Comparison of ENCODE assay signal across 12 cellular contexts in genomic region chr20:31612271-31612640, GRCh38. TPM values are rescaled to one million over a fixed set of nuclear protein-coding genes. Genes with fewer than 3 reads are reported as not detected.
DNase-seq lines count a peak whose midpoint lies in the region; ATAC-seq, FAIRE-seq and TF ChIP-seq lines count a peak whose summit lies in the region.
"Not testable (repeated sequence)": the region's sequence is repeated elsewhere in the genome, so short reads cannot be mapped to it uniquely, and the experiment has no call there.
"Had no signal": no experiment of that assay in that cellular context is flagged by ENCODE, and none has a peak within 500 bp of the region (broad histone marks: within the 10 kb centered on the region; RNA-seq: fewer than 3 reads in every experiment).

No MANE protein-coding gene starts in this region.

- H3K79me2 ChIP-seq in HCT116 (ENCODE audit: insufficient read depth, low read length); OCI-LY7 (ENCODE audit: insufficient read depth, low read depth, low read length); HepG2 (ENCODE audit: insufficient read depth, low read length): not testable (repeated sequence)

- H3K4ac ChIP-seq in neuronal stem cell (ENCODE audit: low read length) = not testable (repeated sequence)

- POLR2A ChIA-PET in A549 (lab: Yijun Ruan, JAX) = interaction anchor here (0.7 to 4.0 kb wide), 11 partner anchors 8 to 111 kb away, joined by 3 to 70 read pairs (median 14); partner anchors contain the start of gene ID1
- POLR2A ChIA-PET in HCT116 (lab: Charles Lee) = interaction anchor here (0.9 to 20.0 kb wide), 13 partner anchors 8 to 111 kb away, joined by 3 to 1106 read pairs (median 5); a partner anchor contains a TSS
- POLR2A ChIA-PET in OCI-LY7 (lab: Charles Lee) = interaction anchor here (0.5 to 3.0 kb wide), 7 partner anchors 8 to 106 kb away, joined by 3 to 25 read pairs (median 4); no protein-coding TSS in a partner anchor
- POLR2A ChIA-PET in HepG2 (lab: Yijun Ruan, JAX) = interaction anchor here (0.8 to 13.6 kb wide), 15 partner anchors 8 to 127 kb away, joined by 3 to 1427 read pairs (median 8); partner anchors contain the start of genes BCL2L1, ID1 and TPX2

- ATAC-seq in A549; HCT116; HepG2; upper lobe of left lung (ENCODE audit: low FRiP score in 2 of 2): not testable (repeated sequence)

- TF ChIP-seq POLR2A in A549 (IDR thresholded peaks at IDR 0.05; ENCODE audit: low read length); HCT116 (IDR thresholded peaks at IDR 0.05; ENCODE audit: borderline replicate concordance, extremely low read depth, insufficient read depth, insufficient read length); HepG2 (IDR thresholded peaks at IDR 0.05; ENCODE audit: insufficient read depth in 1 of 2, low read depth in 2 of 2, low read length in 2 of 2); upper lobe of left lung (IDR thresholded peaks at IDR 0.05): not testable (repeated sequence)

- not testable (repeated sequence) for H4K20me1 ChIP-seq in HCT116 (ENCODE audit: insufficient read depth); OCI-LY7 (ENCODE audit: insufficient read depth, low read length); HepG2 (ENCODE audit: insufficient read depth, low read length)

- 74% methylated on average over 12 of the region's 12 CpGs for WGBS in A549 (ENCODE audit: missing lambda C conversion rate)
- 83% methylated on average over 12 of the region's 12 CpGs for WGBS in HepG2 (ENCODE audit: low lambda C conversion rate)
- WGBS in neuronal stem cell (ENCODE audit: extremely low coverage in 2 of 2, insufficient read length in 2 of 2, insufficient replicate concordance in 1 of 2), 2 donors = no CpG with 5 or more reads among the region's 12 CpGs
- 73 to 76% methylated on average over 12 of the region's 12 CpGs for WGBS in upper lobe of left lung, 2 donors

- not testable (repeated sequence) for H3K9me2 ChIP-seq in HCT116 (ENCODE audit: insufficient read depth); OCI-LY7 (ENCODE audit: insufficient read depth, low read length)

- H2BK12ac ChIP-seq in neuronal stem cell (ENCODE audit: low read length) = peak overlapping the region; percentile 75

- H3K18ac ChIP-seq in neuronal stem cell (ENCODE audit: low read length) = not testable (repeated sequence)

- RAD21 ChIA-PET in HCT116 (lab: Charles Lee; ENCODE audit: low non-redundant PET in 1 of 2, low total read pairs in 2 of 2, uncharacterized antibody in 2 of 2, unreplicated experiment in 2 of 2) = interaction anchor here (0.6 to 4.6 kb wide), 20 partner anchors 9 to 199 kb away, joined by 3 to 102 read pairs (median 6); no protein-coding TSS in a partner anchor

- not testable (repeated sequence) for TF ChIP-seq EP300 in A549 (IDR thresholded peaks at IDR 0.05); HepG2 (IDR thresholded peaks at IDR 0.05; ENCODE audit: low read depth in 2 of 2, low read length in 2 of 2); HepG2 (CRISPR knock-in tag; IDR thresholded peaks at IDR 0.05; ENCODE audit: borderline replicate concordance); upper lobe of left lung (IDR thresholded peaks at IDR 0.05)

- H3K4me1 ChIP-seq in A549 (peaks cover 49% of the 10 kb centered on the region), HCT116 (ENCODE audit: control insufficient read depth in 1 of 2, insufficient read depth in 2 of 2, low read length in 2 of 2) (peaks cover 48 to 58% of the 10 kb centered on the region in 2 experiments), HepG2 (ENCODE audit: insufficient read depth, low read length) (peaks cover 55% of the 10 kb centered on the region), upper lobe of left lung (peaks cover 39 to 59% (median 51%) of the 10 kb centered on the region in 4 donors)
- not testable (repeated sequence) for H3K4me1 ChIP-seq in OCI-LY7 (ENCODE audit: insufficient read depth, low read length, poor library complexity, severe bottlenecking); neuronal stem cell (ENCODE audit: control insufficient read depth in 2 of 2, insufficient read depth in 1 of 2, low read depth in 1 of 2, low read length in 2 of 2)

- not testable (repeated sequence) for H3K27me3 ChIP-seq in HCT116 (ENCODE audit: insufficient read depth, low read length); WERI-Rb-1 (ENCODE audit: insufficient read depth, low read depth, severe bottlenecking); HepG2 (ENCODE audit: control insufficient read depth in 1 of 2, insufficient read depth in 2 of 2, low read length in 2 of 2); upper lobe of left lung
- peaks cover 0 to 27% (median 3%) of the 10 kb centered on the region in 3 experiments for H3K27me3 ChIP-seq in neuronal stem cell (ENCODE audit: control insufficient read depth in 3 of 3, insufficient read depth in 3 of 3, low read depth in 1 of 3, low read length in 3 of 3)

- CTCF ChIA-PET in A549 (lab: Yijun Ruan, JAX) (interaction anchor here (0.6 to 25.0 kb wide), 49 partner anchors 8 to 167 kb away, joined by 3 to 966 read pairs (median 7); partner anchors contain the start of genes BCL2L1 and ID1), HCT116 (lab: Charles Lee) (interaction anchor here (0.6 to 8.2 kb wide), 29 partner anchors 8 to 298 kb away, joined by 3 to 589 read pairs (median 4); partner anchors contain the start of genes BCL2L1, DEFB123 and ID1), OCI-LY7 (lab: Charles Lee; ENCODE audit: unreplicated experiment) (interaction anchor here (1.2 to 2.7 kb wide), 8 partner anchors 15 to 72 kb away, joined by 3 to 22 read pairs (median 12); no protein-coding TSS in a partner anchor), HepG2 (lab: Yijun Ruan, JAX; ENCODE audit: low intra/inter-chr PET ratio, low total read pairs) (interaction anchor here (0.6 to 8.3 kb wide), 10 partner anchors 9 to 98 kb away, joined by 3 to 454 read pairs (median 8); partner anchors contain the start of gene HM13)

- in situ Hi-C loops in HepG2 (cut with HindIII; ENCODE audit: extremely low pct_ligation_motif_present, low pct_unique_long_range_greater_than_20kb) = loop anchor here (5.0 kb wide), 1 partner anchor 50 kb away; no protein-coding TSS in a partner anchor

- FAIRE-seq in A549 (lab: Jason Lieb, UNC); HepG2 (lab: Jason Lieb, UNC): not testable (repeated sequence)

- H3K23ac ChIP-seq in neuronal stem cell (ENCODE audit: low read depth, low read length, poor library complexity) = not testable (repeated sequence)

- H3K9ac ChIP-seq in HCT116 (ENCODE audit: low read length) = peak overlapping the region; percentile 47
- peak overlapping the region; percentile 27; the same call in 1 of the 2 replicates for H3K9ac ChIP-seq in HepG2 (ENCODE audit: insufficient read depth, low read depth, low read length)
- H3K9ac ChIP-seq in neuronal stem cell (ENCODE audit: low read depth, low read length, poor library complexity) = not testable (repeated sequence)

- not testable (repeated sequence) for H3K36me3 ChIP-seq in HCT116 (ENCODE audit: control insufficient read depth in 1 of 2, insufficient read depth in 2 of 2, low read length in 2 of 2); OCI-LY7 (ENCODE audit: insufficient read depth, low read length); WERI-Rb-1; HepG2 (replicated peaks in 1 of 2; ENCODE audit: control insufficient read depth in 1 of 2, insufficient read depth in 2 of 2, low read length in 2 of 2); neuronal stem cell (replicated peaks in 1 of 2; ENCODE audit: control insufficient read depth in 2 of 2, insufficient read depth in 2 of 2, low read length in 2 of 2); upper lobe of left lung

- H2AK5ac ChIP-seq in neuronal stem cell (ENCODE audit: low read depth, low read length) = not testable (repeated sequence)

- DNase-seq in A549 (ENCODE audit: low read depth in 1 of 2, low spot score in 1 of 2); HCT116 (ENCODE audit: low read depth, low spot score); OCI-LY7 (ENCODE audit: low spot score); WERI-Rb-1; epithelial cell of prostate (ENCODE audit: low read depth, low spot score); HepG2 (ENCODE audit: low spot score); neuronal stem cell (ENCODE audit: low spot score); upper lobe of left lung: not testable (repeated sequence)

- not testable (repeated sequence) for H4K91ac ChIP-seq in neuronal stem cell (ENCODE audit: low read depth, low read length, poor library complexity)

- not testable (repeated sequence) for H3K4me3 ChIP-seq in A549; HCT116 (replicated peaks in 1 of 2; ENCODE audit: low read depth in 1 of 2, low read length in 2 of 2); OCI-LY7 (ENCODE audit: low read depth, low read length, poor library complexity, severe bottlenecking); WERI-Rb-1 (ENCODE audit: low read depth, low read length); neuronal stem cell (ENCODE audit: low read length in 2 of 2); upper lobe of left lung
- H3K4me3 ChIP-seq in HepG2 (replicated peaks in 1 of 3; ENCODE audit: insufficient read depth in 1 of 3, low read depth in 2 of 3, low read length in 3 of 3) = peak overlapping the region in 1 of 3 experiments; percentile 41; a peak in 1 of 6 replicates

- intact Hi-C loops in HCT116 (cut with micrococcal nuclease) (loop anchor here (2.0 to 5.0 kb wide), 4 partner anchors 97 to 300 kb away; partner anchors contain the start of gene HM13), OCI-LY7 (cut with micrococcal nuclease; ENCODE audit: unreplicated experiment) (loop anchor here (1.0 to 2.0 kb wide), 2 partner anchors 29 to 52 kb away; no protein-coding TSS in a partner anchor), HepG2 (cut with micrococcal nuclease; ENCODE audit: unreplicated experiment) (loop anchor here (1.0 to 10.0 kb wide), 3 partner anchors 43 to 97 kb away; partner anchors contain the start of gene HM13)

- H3K27ac ChIP-seq in A549 (peak overlapping the region; percentile 97 to 98), HCT116 (ENCODE audit: low read depth, low read length) (peak overlapping the region; percentile 98), WERI-Rb-1 (peak overlapping the region; percentile 12; the same call in 1 of the 2 replicates), epithelial cell of prostate (peak overlapping the region; percentile 98), HepG2 (ENCODE audit: extremely low read length, insufficient read depth, low read length) (peak overlapping the region; percentile 37), upper lobe of left lung (peak overlapping the region; percentile 42 to 98 (median 94))
- H3K27ac ChIP-seq in OCI-LY7 (ENCODE audit: low read depth, low read length, poor library complexity, severe bottlenecking); neuronal stem cell (replicated peaks; ENCODE audit: low read length): not testable (repeated sequence)

- H2AFZ ChIP-seq in HCT116 (ENCODE audit: low read depth, low read length, poor library complexity, severe bottlenecking); OCI-LY7 (ENCODE audit: low read length); HepG2 (ENCODE audit: low read length); neuronal stem cell (ENCODE audit: low read length): not testable (repeated sequence)

- not testable (repeated sequence) for H2BK15ac ChIP-seq in neuronal stem cell (ENCODE audit: low read length)

- TF ChIP-seq RAD21 in A549 (conservative IDR thresholded peaks at IDR 0.05 in 1 of 2, IDR thresholded peaks at IDR 0.05 in 1 of 2); HCT116 (IDR thresholded peaks at IDR 0.05; ENCODE audit: low read depth); HepG2 (CRISPR knock-in tag; IDR thresholded peaks at IDR 0.05): not testable (repeated sequence)

- peak overlapping the region; percentile 50 for H3K4me2 ChIP-seq in A549
- not testable (repeated sequence) for H3K4me2 ChIP-seq in HCT116 (ENCODE audit: low read length); neuronal stem cell (ENCODE audit: insufficient read depth, low read length, poor library complexity, severe bottlenecking)
- H3K4me2 ChIP-seq in OCI-LY7 (ENCODE audit: low read length) = 0 out of 2 replicates have a peak overlapping the region, but pooled peaks have one; percentile 37
- H3K4me2 ChIP-seq in HepG2 (ENCODE audit: low read depth, low read length) = peak overlapping the region; percentile 60; the same call in 1 of the 2 replicates

- H3K9me3 ChIP-seq in A549; HCT116 (ENCODE audit: control insufficient read depth in 1 of 2, insufficient read depth in 1 of 2, low read depth in 1 of 2, low read length in 2 of 2); OCI-LY7 (ENCODE audit: low read length); WERI-Rb-1 (ENCODE audit: severe bottlenecking); HepG2 (ENCODE audit: low read length); neuronal stem cell (replicated peaks in 1 of 2; ENCODE audit: control insufficient read depth in 2 of 2, insufficient read depth in 1 of 2, low read depth in 1 of 2, low read length in 2 of 2); upper lobe of left lung: not testable (repeated sequence)

- BruUV-seq in HCT116 (replicated peaks; lab: Mats Ljungman, UMichigan); OCI-LY7 (replicated peaks; lab: Mats Ljungman, UMichigan); HepG2 (replicated peaks; lab: Mats Ljungman, UMichigan): not testable (repeated sequence)

- not testable (repeated sequence) for H3K79me1 ChIP-seq in neuronal stem cell (ENCODE audit: low read depth, low read length)

- not testable (repeated sequence) for H4K8ac ChIP-seq in neuronal stem cell (ENCODE audit: low read depth, low read length)

- H2BK5ac ChIP-seq in neuronal stem cell (ENCODE audit: low read length) = not testable (repeated sequence)

- not testable (repeated sequence) for H3K14ac ChIP-seq in neuronal stem cell (ENCODE audit: low read length)

- H2BK120ac ChIP-seq in neuronal stem cell (ENCODE audit: low read depth, low read length) = not testable (repeated sequence)

- TF ChIP-seq CTCF in A549 (IDR thresholded peaks at IDR 0.05); HCT116 (IDR thresholded peaks at IDR 0.05 in 2 of 3, conservative IDR thresholded peaks at IDR 0.05 in 1 of 3; ENCODE audit: borderline replicate concordance in 1 of 3, insufficient read depth in 1 of 3, low read depth in 2 of 3, low read length in 2 of 3); OCI-LY7 (conservative IDR thresholded peaks at IDR 0.05; ENCODE audit: low read length); WERI-Rb-1 (IDR thresholded peaks at IDR 0.05; ENCODE audit: low read depth, low read length); HepG2 (CRISPR knock-in tag; IDR thresholded peaks at IDR 0.05); upper lobe of left lung (IDR thresholded peaks at IDR 0.05): not testable (repeated sequence)

RNA-seq across cellular contexts. Expression of gene ID1, which starts 7.2 kb away (rescaled TPM):
- polyA plus RNA-seq in A549 (2011; rRNA removed) (237 and 250 TPM in 2 replicates), A549 (2017; fragmentation: RNase III; extraction: RNeasy Plus Mini Kit Qiagen cat#74134 plus additional on column Dnase treatment) (257 to 432 TPM (median 387 TPM) in 3 replicates), HepG2 (2011; rRNA removed) (258 and 320 TPM in 2 replicates)
- 951 and 1,146 TPM in 2 replicates for polyA plus RNA-seq in A549 (2012; cell fraction: cytosol; rRNA removed)
- 1,622 and 2,122 TPM in 2 replicates for polyA plus RNA-seq in A549 (2012; cell fraction: nucleus; rRNA removed)
- 188 and 250 TPM in 2 replicates for polyA minus RNA-seq in A549 (2011; rRNA and poly(A)+ RNA removed)
- total RNA-seq in HCT116 (2021; ENCODE audit: unreplicated experiment) (811 TPM), OCI-LY7 (2022) (2.0 and 3.6 TPM in 2 replicates), HepG2 (2016; rRNA removed; fragmentation: Illumina TruSeq; extraction: Trizol) (315 and 419 TPM in 2 replicates), upper lobe of left lung (100 to 1,000 TPM; 226 to 911 (median 570) TPM)
- polyA plus RNA-seq in HCT116 (2012) = 603 and 619 TPM in 2 replicates
- total RNA-seq in OCI-LY7 (2014; rRNA removed; shearing (Covaris generic)) = 3.3 and 4.7 TPM in 2 replicates
- 421 and 422 TPM in 2 replicates for total RNA-seq in HepG2 (2016; cell fraction: cytosol; rRNA removed; fragmentation: Illumina TruSeq; extraction: Trizol; ENCODE audit: low read depth)
- 297 and 421 TPM in 2 replicates for total RNA-seq in HepG2 (2016; cell fraction: insoluble cytoplasmic fraction; rRNA removed; fragmentation: Illumina TruSeq; extraction: Trizol)
- total RNA-seq in HepG2 (2016; cell fraction: membrane; rRNA removed; fragmentation: Illumina TruSeq; extraction: Trizol) = 329 and 339 TPM in 2 replicates
- total RNA-seq in HepG2 (2016; cell fraction: nucleus; rRNA removed; fragmentation: Illumina TruSeq; extraction: Trizol) = 273 and 295 TPM in 2 replicates
- polyA plus RNA-seq in HepG2 (2011; cell fraction: cytosol; rRNA removed) = 494 and 1,223 TPM in 2 replicates
- 541 and 1,398 TPM in 2 replicates for polyA plus RNA-seq in HepG2 (2011; cell fraction: nucleus; rRNA removed)
- polyA plus RNA-seq in HepG2 (2012) = 119 and 147 TPM in 2 replicates
- polyA plus RNA-seq in HepG2 (2016; cell fraction: cytosol; fragmentation: Illumina TruSeq; extraction: Trizol; ENCODE audit: low read depth) = 99.0 and 102 TPM in 2 replicates
- 273 and 282 TPM in 2 replicates for polyA plus RNA-seq in HepG2 (2016; cell fraction: insoluble cytoplasmic fraction; fragmentation: Illumina TruSeq; extraction: Trizol; ENCODE audit: low read depth)
- polyA plus RNA-seq in HepG2 (2016; cell fraction: membrane; fragmentation: Illumina TruSeq; extraction: Trizol; ENCODE audit: low read depth) = 104 TPM in 2 replicates
- polyA plus RNA-seq in HepG2 (2016; cell fraction: nucleus; fragmentation: Illumina TruSeq; extraction: Trizol; ENCODE audit: insufficient read depth, low read depth) = 496 and 499 TPM in 2 replicates
- polyA minus RNA-seq in HepG2 (2011; rRNA and poly(A)+ RNA removed; ENCODE audit: low replicate concordance) = 259 and 709 TPM in 2 replicates
- 242 and 434 TPM in 2 replicates for polyA minus RNA-seq in HepG2 (2011; cell fraction: cytosol; rRNA and poly(A)+ RNA removed)
- 194 and 456 TPM in 2 replicates for polyA minus RNA-seq in HepG2 (2011; cell fraction: nucleus; rRNA and poly(A)+ RNA removed)
- polyA plus RNA-seq in neuronal stem cell (2013, experiment 1 of 2) = 60.4 TPM
- polyA plus RNA-seq in neuronal stem cell (2013, experiment 2 of 2) = 58.3 TPM

RNA-seq across cellular contexts. Expression of gene COX4I2, which starts 25.5 kb away (rescaled TPM):
- polyA plus RNA-seq in A549 (2011; rRNA removed) (not detected in 2 replicates), A549 (2017; fragmentation: RNase III; extraction: RNeasy Plus Mini Kit Qiagen cat#74134 plus additional on column Dnase treatment) (not detected in 3 replicates), HepG2 (2011; rRNA removed) (0.74 and 1.1 TPM in 2 replicates)
- not detected in 2 replicates for polyA plus RNA-seq in A549 (2012; cell fraction: cytosol; rRNA removed)
- not detected in 2 replicates for polyA plus RNA-seq in A549 (2012; cell fraction: nucleus; rRNA removed)
- not detected in 2 replicates for polyA minus RNA-seq in A549 (2011; rRNA and poly(A)+ RNA removed)
- total RNA-seq in HCT116 (2021; ENCODE audit: unreplicated experiment) (not detected), OCI-LY7 (2022) (not detected in 2 replicates), HepG2 (2016; rRNA removed; fragmentation: Illumina TruSeq; extraction: Trizol) (not detected in 2 replicates), upper lobe of left lung (10 to 100 TPM in 4 of 6 donors, 1 to 10 TPM in 2; 1.9 to 24.3 (median 13.5) TPM)
- 0.11 TPM in 1 of 2 replicates, not detected in the other for polyA plus RNA-seq in HCT116 (2012)
- total RNA-seq in OCI-LY7 (2014; rRNA removed; shearing (Covaris generic)) = not detected in 2 replicates
- total RNA-seq in HepG2 (2016; cell fraction: cytosol; rRNA removed; fragmentation: Illumina TruSeq; extraction: Trizol; ENCODE audit: low read depth) = not detected in 2 replicates
- total RNA-seq in HepG2 (2016; cell fraction: insoluble cytoplasmic fraction; rRNA removed; fragmentation: Illumina TruSeq; extraction: Trizol) = not detected in 2 replicates
- not detected in 2 replicates for total RNA-seq in HepG2 (2016; cell fraction: membrane; rRNA removed; fragmentation: Illumina TruSeq; extraction: Trizol)
- not detected in 2 replicates for total RNA-seq in HepG2 (2016; cell fraction: nucleus; rRNA removed; fragmentation: Illumina TruSeq; extraction: Trizol)
- 0.97 and 1.4 TPM in 2 replicates for polyA plus RNA-seq in HepG2 (2011; cell fraction: cytosol; rRNA removed)
- polyA plus RNA-seq in HepG2 (2011; cell fraction: nucleus; rRNA removed) = 0.31 TPM in 1 of 2 replicates, not detected in the other
- 0.61 and 0.68 TPM in 2 replicates for polyA plus RNA-seq in HepG2 (2012)
- polyA plus RNA-seq in HepG2 (2016; cell fraction: cytosol; fragmentation: Illumina TruSeq; extraction: Trizol; ENCODE audit: low read depth) = not detected in 2 replicates
- not detected in 2 replicates for polyA plus RNA-seq in HepG2 (2016; cell fraction: insoluble cytoplasmic fraction; fragmentation: Illumina TruSeq; extraction: Trizol; ENCODE audit: low read depth)
- not detected in 2 replicates for polyA plus RNA-seq in HepG2 (2016; cell fraction: membrane; fragmentation: Illumina TruSeq; extraction: Trizol; ENCODE audit: low read depth)
- polyA plus RNA-seq in HepG2 (2016; cell fraction: nucleus; fragmentation: Illumina TruSeq; extraction: Trizol; ENCODE audit: insufficient read depth, low read depth) = not detected in 2 replicates
- polyA minus RNA-seq in HepG2 (2011; rRNA and poly(A)+ RNA removed; ENCODE audit: low replicate concordance) = not detected in 2 replicates
- polyA minus RNA-seq in HepG2 (2011; cell fraction: cytosol; rRNA and poly(A)+ RNA removed) = not detected in 2 replicates
- polyA minus RNA-seq in HepG2 (2011; cell fraction: nucleus; rRNA and poly(A)+ RNA removed) = not detected in 2 replicates
- polyA plus RNA-seq in neuronal stem cell (2013, experiment 1 of 2) = 0.10 TPM
- polyA plus RNA-seq in neuronal stem cell (2013, experiment 2 of 2) = not detected
- total RNA-seq: A172, GM23248, MCF 10A, NCI-H460 had no signal
- polyA plus RNA-seq: GM23248 had no signal

Comparison
In these comparisons a context has a peak if more than half of its experiments do, and no peak if none do; other contexts are left out.
1. RNA of gene ID1, which starts 7.2 kb away (total RNA-seq): 811 TPM in HCT116 (single experiment), 226 to 911 TPM in upper lobe of left lung and 273 to 422 TPM in HepG2; 2.0 to 4.7 TPM in OCI-LY7; every median in the first group is over 10 times any median in the second.